In the genomic region with DNA sequence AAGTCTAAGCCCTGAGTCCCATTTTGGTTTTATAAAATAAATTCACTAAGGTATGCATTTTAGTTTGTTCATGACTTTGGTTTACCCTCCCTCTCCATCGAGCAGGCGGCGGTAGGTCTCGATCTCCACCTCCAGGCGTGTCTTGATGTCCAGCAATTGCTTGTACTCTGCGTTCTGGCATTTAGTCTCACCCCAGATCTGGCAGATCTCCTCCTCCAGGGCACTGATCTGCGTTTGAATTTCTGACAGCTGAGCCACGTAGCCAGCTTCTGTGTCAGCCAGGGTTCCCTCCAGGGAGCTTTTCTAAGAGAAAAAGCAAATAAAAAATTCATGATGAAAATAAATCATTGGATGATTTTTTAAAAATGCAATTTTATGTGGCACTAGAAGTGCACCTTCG, we compare ENCODE assay signal across 16 cellular contexts. TPM values are rescaled to one million over a fixed set of nuclear protein-coding genes. Genes with fewer than 3 reads are reported as not detected.
"Had no signal": no experiment of that assay in that cellular context is flagged by ENCODE, and none has a peak within 500 bp of the region (broad histone marks: within the 10 kb centered on the region; RNA-seq: fewer than 3 reads in every experiment).

No MANE protein-coding gene starts in this region.

- ATAC-seq: activated CD8-positive, alpha-beta T cell treated with anti-CD3 and anti-CD28 coated beads for 36 hours; effector memory CD8-positive, alpha-beta T cell; natural killer cell; T-cell had no signal

- H3K36me3 ChIP-seq: ascending aorta, thyroid gland had no signal

- H3K27ac ChIP-seq: ascending aorta, epithelial cell of prostate, psoas muscle, thyroid gland had no signal

- DNase-seq: activated CD4-positive, alpha-beta T cell treated with anti-CD3 and anti-CD28 coated beads for 1 hour; activated CD8-positive, alpha-beta memory T cell treated with anti-CD3 and anti-CD28 coated beads, Interleukin-2, amount 50 U/mL, for 4 hours; activated CD8-positive, alpha-beta T cell treated with anti-CD3 and anti-CD28 coated beads for 36 hours; activated naive CD8-positive, alpha-beta T cell treated with anti-CD3 and anti-CD28 coated beads, Interleukin-2, amount 10 ng/mL, durations not matched to agents 7 days and 5 days; effector memory CD8-positive, alpha-beta T cell; natural killer cell; occipital lobe; psoas muscle; stimulated activated CD4-positive, alpha-beta T cell treated with anti-CD3 and anti-CD28 coated beads, Interleukin-4, amount 100 ng/mL, for 24 hours; T-cell; T1000; thyroid gland had no signal

- H3K9me3 ChIP-seq: ascending aorta, psoas muscle, thyroid gland had no signal

- H3K9me3 Mint-ChIP-seq: activated CD8-positive, alpha-beta T cell treated with anti-CD3 and anti-CD28 coated beads for 36 hours; activated naive CD8-positive, alpha-beta T cell treated with anti-CD3 and anti-CD28 coated beads, Interleukin-2, amount 10 ng/mL, durations not matched to agents 7 days and 5 days; effector memory CD8-positive, alpha-beta T cell; natural killer cell; T-cell had no signal

- H3K4me1 ChIP-seq: ascending aorta, thyroid gland had no signal

- H3K4me3 ChIP-seq: ascending aorta, lung, psoas muscle, thyroid gland had no signal

- H3K4me3 Mint-ChIP-seq: activated CD8-positive, alpha-beta T cell treated with anti-CD3 and anti-CD28 coated beads for 36 hours; activated naive CD8-positive, alpha-beta T cell treated with anti-CD3 and anti-CD28 coated beads, Interleukin-2, amount 10 ng/mL, durations not matched to agents 7 days and 5 days; effector memory CD8-positive, alpha-beta T cell; natural killer cell; T-cell had no signal

- H3K27ac Mint-ChIP-seq: activated CD8-positive, alpha-beta T cell treated with anti-CD3 and anti-CD28 coated beads for 36 hours; activated naive CD8-positive, alpha-beta T cell treated with anti-CD3 and anti-CD28 coated beads, Interleukin-2, amount 10 ng/mL, durations not matched to agents 7 days and 5 days; natural killer cell had no signal

- H3K36me3 Mint-ChIP-seq: activated naive CD8-positive, alpha-beta T cell treated with anti-CD3 and anti-CD28 coated beads, Interleukin-2, amount 10 ng/mL, durations not matched to agents 7 days and 5 days; natural killer cell; T-cell had no signal

- H3K27me3 ChIP-seq: ascending aorta, thyroid gland had no signal

- H3K4me1 Mint-ChIP-seq: activated naive CD8-positive, alpha-beta T cell treated with anti-CD3 and anti-CD28 coated beads, Interleukin-2, amount 10 ng/mL, durations not matched to agents 7 days and 5 days; natural killer cell; T-cell had no signal

RNA-seq across cellular contexts. Expression of gene KRT24, which starts 4.2 kb away (rescaled TPM):
- total RNA-seq: activated CD8-positive, alpha-beta T cell treated with anti-CD3 and anti-CD28 coated beads for 36 hours; activated naive CD8-positive, alpha-beta T cell treated with anti-CD3 and anti-CD28 coated beads, Interleukin-2, amount 10 ng/mL, durations not matched to agents 7 days and 5 days; ascending aorta; lung; mononuclear cell; natural killer cell; occipital lobe; psoas muscle; T-cell; thyroid gland had no signal
- polyA plus RNA-seq: psoas muscle had no signal

RNA-seq across cellular contexts. Expression of gene KRT222, which starts 34.4 kb away (rescaled TPM):
- total RNA-seq: activated CD8-positive, alpha-beta T cell treated with anti-CD3 and anti-CD28 coated beads for 36 hours; activated naive CD8-positive, alpha-beta T cell treated with anti-CD3 and anti-CD28 coated beads, Interleukin-2, amount 10 ng/mL, durations not matched to agents 7 days and 5 days; mononuclear cell; natural killer cell; T-cell had no signal

RNA-seq across cellular contexts. Expression of gene KRT25, which starts 55.8 kb away (rescaled TPM):
- total RNA-seq: activated CD8-positive, alpha-beta T cell treated with anti-CD3 and anti-CD28 coated beads for 36 hours; activated naive CD8-positive, alpha-beta T cell treated with anti-CD3 and anti-CD28 coated beads, Interleukin-2, amount 10 ng/mL, durations not matched to agents 7 days and 5 days; ascending aorta; lung; mononuclear cell; natural killer cell; occipital lobe; psoas muscle; T-cell; thyroid gland had no signal
- polyA plus RNA-seq: lung had no signal
